Comparison of ENCODE assay signal across 8 cellular contexts in genomic region chr16:67660564-67661028, GRCh38. TPM values are rescaled to one million over a fixed set of nuclear protein-coding genes. Genes with fewer than 3 reads are reported as not detected.
A peak's percentile ranks its signal among the peaks of the same experiment; 100 is the strongest.
DNase-seq lines count a peak whose midpoint lies in the region; ATAC-seq, FAIRE-seq and TF ChIP-seq lines count a peak whose summit lies in the region.

A gene with protein sequence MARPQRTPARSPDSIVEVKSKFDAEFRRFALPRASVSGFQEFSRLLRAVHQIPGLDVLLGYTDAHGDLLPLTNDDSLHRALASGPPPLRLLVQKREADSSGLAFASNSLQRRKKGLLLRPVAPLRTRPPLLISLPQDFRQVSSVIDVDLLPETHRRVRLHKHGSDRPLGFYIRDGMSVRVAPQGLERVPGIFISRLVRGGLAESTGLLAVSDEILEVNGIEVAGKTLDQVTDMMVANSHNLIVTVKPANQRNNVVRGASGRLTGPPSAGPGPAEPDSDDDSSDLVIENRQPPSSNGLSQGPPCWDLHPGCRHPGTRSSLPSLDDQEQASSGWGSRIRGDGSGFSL (plus strand): TSS chr16:67660960. CDS start chr16:67661039, 79 bp downstream.

- no peak; the same call in 1 of the 2 replicates for TF ChIP-seq POLR2A in GM12891 (IDR thresholded peaks at IDR 0.05; ENCODE audit: low read depth, low read length)

- peaks cover 7% of the 10 kb centered on the region for H3K36me3 Mint-ChIP-seq in T-helper 1 cell treated with Interleukin-12 subunit alpha and Interleukin-12 subunit beta and Interleukin-4 antibody, amounts not matched to agents 30 μg/mL and 1 μg/mL, for 36 hours (ENCODE audit: low read depth)

- no peaks in the 10 kb centered on the region for H3K27me3 ChIP-seq in upper lobe of right lung

- no peak for TF ChIP-seq CTCF in upper lobe of right lung (IDR thresholded peaks at IDR 0.05)

- H3K4me1 ChIP-seq in upper lobe of right lung: peaks cover 18% of the 10 kb centered on the region

- no peaks in the 10 kb centered on the region for H3K27me3 Mint-ChIP-seq in T-helper 1 cell treated with Interleukin-12 subunit alpha and Interleukin-12 subunit beta and Interleukin-4 antibody, amounts not matched to agents 30 μg/mL and 1 μg/mL, for 36 hours (ENCODE audit: low read depth)

- peaks cover 4% of the 10 kb centered on the region for H3K36me3 ChIP-seq in upper lobe of right lung

- H3K27ac ChIP-seq in upper lobe of right lung: peak within 1 kb of the TSS; percentile 95

- H3K4me3 Mint-ChIP-seq in T-helper 1 cell treated with Interleukin-12 subunit alpha and Interleukin-12 subunit beta and Interleukin-4 antibody, amounts not matched to agents 30 μg/mL and 1 μg/mL, for 36 hours: peak within 1 kb of the TSS; percentile 94

- no peaks in the 10 kb centered on the region for H3K9me3 Mint-ChIP-seq in T-helper 1 cell treated with Interleukin-12 subunit alpha and Interleukin-12 subunit beta and Interleukin-4 antibody, amounts not matched to agents 30 μg/mL and 1 μg/mL, for 36 hours

- peak; percentile 100 for FAIRE-seq in GM12891 (lab: Jason Lieb, UNC)

- H3K27ac Mint-ChIP-seq in T-helper 1 cell treated with Interleukin-12 subunit alpha and Interleukin-12 subunit beta and Interleukin-4 antibody, amounts not matched to agents 30 μg/mL and 1 μg/mL, for 36 hours: peak within 1 kb of the TSS; percentile 99

- H3K4me3 ChIP-seq in upper lobe of right lung: peak within 1 kb of the TSS; percentile 81

- no peaks in the 10 kb centered on the region for H3K9me3 ChIP-seq in upper lobe of right lung

- peak; percentile 100 for DNase-seq in GM12891 (ENCODE audit: insufficient read length, low spot score)
- peak; percentile 73 for DNase-seq in NCI-H146 treated with DMSO at 0.1 percent for 48 hours (lab: John Stamatoyannopoulos, UW; ENCODE audit: unreplicated experiment)
- DNase-seq in amniotic epithelial cell (ENCODE audit: low read depth): peak; percentile 95
- DNase-seq in left cardiac atrium: peak; percentile 98
- DNase-seq in posterior vena cava (ENCODE audit: low spot score): peak; percentile 99
- DNase-seq in upper lobe of right lung: peak; percentile 97

- intact Hi-C loops in left cardiac atrium (cut with DNase I): loop anchor here in 1 of 2 donors (10.0 kb wide), 1 partner anchor 136 kb away; the partner anchor contains the start of gene RIPOR1
- intact Hi-C loops in posterior vena cava (cut with DNase I): loop anchor here in 1 of 2 donors (10.0 kb wide), 1 partner anchor 96 kb away; the partner anchor contains the start of gene CTCF
- intact Hi-C loops in upper lobe of right lung (cut with DNase I): loop anchor here (10.0 kb wide), 1 partner anchor 96 kb away; the partner anchor contains the start of gene CTCF

- peak; percentile 75 for ATAC-seq in HG02884 (IDR thresholded peaks at IDR 0.05; ENCODE audit: unreplicated experiment)
- ATAC-seq in left cardiac atrium: peak; percentile 92 to 94
- ATAC-seq in upper lobe of right lung: peak; percentile 86

- H3K4me1 Mint-ChIP-seq in T-helper 1 cell treated with Interleukin-12 subunit alpha and Interleukin-12 subunit beta and Interleukin-4 antibody, amounts not matched to agents 30 μg/mL and 1 μg/mL, for 36 hours (ENCODE audit: low read depth): peaks cover 18% of the 10 kb centered on the region

TF ChIP-seq in GM12891, 5 proteins besides CTCF, POLR2A, EP300 and RAD21:
- TF ChIP-seq PAX5 (IDR thresholded peaks at IDR 0.05; ENCODE audit: insufficient read depth, low read length, severe bottlenecking): peak; percentile 33
- no peak for TF ChIP-seq TAF1 (IDR thresholded peaks at IDR 0.05; ENCODE audit: low read depth, low read length)
- no peak for TF ChIP-seq POLR2AphosphoS5 (IDR thresholded peaks at IDR 0.05; ENCODE audit: low read depth, low read length)
TF ChIP-seq in GM12891: peak in this region for 1.

RNA-seq across cellular contexts. Expression of the gene that starts here (rescaled TPM):
- 2.4 TPM for polyA plus RNA-seq in GM12891 (2012; ENCODE audit: low read depth, missing spikeins)
- total RNA-seq in left cardiac atrium (1 to 10 TPM; 2.5 to 4.8 TPM), posterior vena cava (1 to 10 TPM; 2.9 to 4.6 TPM), upper lobe of right lung (4.7 TPM)

Comparison
In these comparisons a context has a peak if more than half of its experiments do, and no peak if none do; other contexts are left out.
1. Peak in every context shown above with its lines: DNase-seq, ATAC-seq, H3K4me3 ChIP-seq and H3K27ac ChIP-seq.